ENCODE assay signal across 12 cellular contexts in genomic region chr10:118835682-118836326, GRCh38.
DNase-seq lines count a peak whose midpoint lies in the region; ATAC-seq and TF ChIP-seq lines count a peak whose summit lies in the region.
"Had no signal": no experiment of that assay in that cellular context is flagged by ENCODE, and none has a peak within 500 bp of the region (broad histone marks: within the 10 kb centered on the region; RNA-seq: fewer than 3 reads in every experiment).

No MANE protein-coding gene starts in this region.

- H3K9me3 ChIP-seq in uterus (no peaks in the 10 kb centered on the region), Caco-2 (no peaks in the 10 kb centered on the region)
- H3K9me3 ChIP-seq: spleen had no signal

- no peak overlapping the region for H3K4me3 Mint-ChIP-seq in activated CD8-positive, alpha-beta memory T cell treated with anti-CD3 and anti-CD28 coated beads, Interleukin-2, amount 10 ng/mL, durations not matched to agents 7 days and 5 days
- no peak overlapping the region for H3K4me3 Mint-ChIP-seq in Caco-2 (ENCODE audit: unreplicated experiment)

- TF ChIP-seq POLR2A in uterus (IDR thresholded peaks at IDR 0.05): no peak

- ATAC-seq in left ventricle myocardium superior (peak; percentile 30), Right ventricle myocardium superior (ENCODE audit: poor library complexity) (no peak)
- ATAC-seq in activated CD8-positive, alpha-beta memory T cell treated with anti-CD3 and anti-CD28 coated beads, Interleukin-2, amount 10 ng/mL, durations not matched to agents 7 days and 5 days: no peak

- no peak for TF ChIP-seq CTCF in uterus (IDR thresholded peaks at IDR 0.05)
- TF ChIP-seq CTCF in Caco-2 (IDR thresholded peaks at IDR 0.05; ENCODE audit: insufficient read depth in 1 of 2, low read depth in 1 of 2, low read length in 1 of 2, severe bottlenecking in 1 of 2, unreplicated experiment in 1 of 2): no peak
- TF ChIP-seq CTCF in coronary artery (IDR thresholded peaks at IDR 0.05): no peak

- H3K36me3 Mint-ChIP-seq in activated CD8-positive, alpha-beta memory T cell treated with anti-CD3 and anti-CD28 coated beads, Interleukin-2, amount 10 ng/mL, durations not matched to agents 7 days and 5 days: peaks cover 2% of the 10 kb centered on the region
- no peaks in the 10 kb centered on the region for H3K36me3 Mint-ChIP-seq in Caco-2 (ENCODE audit: insufficient read depth, unreplicated experiment)

- H3K27ac ChIP-seq in uterus: no peak overlapping the region
- no peak overlapping the region for H3K27ac ChIP-seq in coronary artery
- H3K27ac ChIP-seq: spleen had no signal

- H3K4me3 ChIP-seq in uterus (no peak overlapping the region), Caco-2 (ENCODE audit: low read depth, low read length) (no peak overlapping the region), coronary artery (no peak overlapping the region)
- H3K4me3 ChIP-seq: spleen had no signal

- no peak overlapping the region for H3K27ac Mint-ChIP-seq in activated CD8-positive, alpha-beta memory T cell treated with anti-CD3 and anti-CD28 coated beads, Interleukin-2, amount 10 ng/mL, durations not matched to agents 7 days and 5 days
- H3K27ac Mint-ChIP-seq in Caco-2 (ENCODE audit: unreplicated experiment): no peak overlapping the region

- H3K36me3 ChIP-seq in uterus (no peaks in the 10 kb centered on the region), Caco-2 (ENCODE audit: control insufficient read depth, insufficient read depth, low read length) (no peaks in the 10 kb centered on the region)
- H3K36me3 ChIP-seq: spleen had no signal

- DNase-seq in left ventricle myocardium superior (no peak), Right ventricle myocardium superior (no peak), RPMI7951 (ENCODE audit: low read depth) (peak; percentile 49), iPS-NIHi11 (ENCODE audit: low spot score) (peak; percentile 41), uterus (peak; percentile 53 to 62), Caco-2 (no peak), coronary artery (ENCODE audit: low spot score) (no peak)
- DNase-seq in activated CD8-positive, alpha-beta memory T cell treated with anti-CD3 and anti-CD28 coated beads, Interleukin-2, amount 10 ng/mL, durations not matched to agents 7 days and 5 days: no peak
- DNase-seq: aorta, NCI-H446 treated with DMSO at 0.1 percent for 48 hours, spleen, T-helper 1 cell had no signal

- POLR2A ChIA-PET in Caco-2 (lab: Charles Lee): no interaction called here

- BruUV-seq in Caco-2 (replicated peaks; lab: Mats Ljungman, UMichigan): no TSS peak

- peaks cover 10% of the 10 kb centered on the region for H3K27me3 Mint-ChIP-seq in activated CD8-positive, alpha-beta memory T cell treated with anti-CD3 and anti-CD28 coated beads, Interleukin-2, amount 10 ng/mL, durations not matched to agents 7 days and 5 days
- H3K27me3 Mint-ChIP-seq in Caco-2 (ENCODE audit: insufficient read depth, unreplicated experiment): no peaks in the 10 kb centered on the region

- CTCF ChIA-PET in activated CD8-positive, alpha-beta memory T cell treated with anti-CD3 and anti-CD28 coated beads, Interleukin-2, amount 10 ng/mL, durations not matched to agents 7 days and 5 days (lab: Charles Lee): no interaction called here
- CTCF ChIA-PET in Caco-2 (lab: Charles Lee): interaction anchor here (0.5 kb wide), 1 partner anchor 24 kb away, joined by 3 read pairs; no protein-coding TSS in a partner anchor

- H3K27me3 ChIP-seq in uterus (no peaks in the 10 kb centered on the region), Caco-2 (replicated peaks; ENCODE audit: control insufficient read depth, insufficient read depth, low read length) (no peaks in the 10 kb centered on the region; the same call in none of the 2 replicates)
- H3K27me3 ChIP-seq: spleen had no signal

- H3K4me1 Mint-ChIP-seq in activated CD8-positive, alpha-beta memory T cell treated with anti-CD3 and anti-CD28 coated beads, Interleukin-2, amount 10 ng/mL, durations not matched to agents 7 days and 5 days: peaks cover 15% of the 10 kb centered on the region
- no peaks in the 10 kb centered on the region for H3K4me1 Mint-ChIP-seq in Caco-2 (ENCODE audit: low read depth, unreplicated experiment)

- no peaks in the 10 kb centered on the region for H3K9me3 Mint-ChIP-seq in activated CD8-positive, alpha-beta memory T cell treated with anti-CD3 and anti-CD28 coated beads, Interleukin-2, amount 10 ng/mL, durations not matched to agents 7 days and 5 days (ENCODE audit: low read depth)
- no peaks in the 10 kb centered on the region for H3K9me3 Mint-ChIP-seq in Caco-2 (ENCODE audit: unreplicated experiment)

- no peaks in the 10 kb centered on the region for H3K4me1 ChIP-seq in uterus
- no peaks in the 10 kb centered on the region for H3K4me1 ChIP-seq in Caco-2

- intact Hi-C loops in left ventricle myocardium superior (cut with micrococcal nuclease) (no loop called here), Right ventricle myocardium superior (cut with DNase I) (no loop called here), uterus (cut with DNase I; ENCODE audit: low total_unique reads) (no loop called here), Caco-2 (cut with micrococcal nuclease; ENCODE audit: unreplicated experiment) (no loop called here)

Comparison
In these comparisons a context has a peak if more than half of its experiments do, and no peak if none do; other contexts are left out.
1. DNase-seq: peak in RPMI7951 (single experiment), iPS-NIHi11 (single experiment) and uterus (2 of 2); none in left ventricle myocardium superior (single experiment), Right ventricle myocardium superior (single experiment), activated CD8-positive, alpha-beta memory T cell treated with anti-CD3 and anti-CD28 coated beads, Interleukin-2, amount 10 ng/mL, durations not matched to agents 7 days and 5 days (single experiment), Caco-2 (0 of 2) and coronary artery (single experiment).